In genomic region chr10:91605968-91606367, GRCh38 we compare ENCODE assay signal across 1 cellular context.
TF ChIP-seq lines count a peak whose summit lies in the region.

No MANE protein-coding gene starts in this region.

TF ChIP-seq in HepG2, 621 proteins besides CTCF, POLR2A, EP300 and RAD21 (continued from another document):
- peak; percentile 97 for TF ChIP-seq ZNF124 (CRISPR knock-in tag; IDR thresholded peaks at IDR 0.05)
